In genomic region chr15:51192560-51193280, GRCh38 we compare ENCODE assay signal across 8 cellular contexts.
DNase-seq lines count a peak whose midpoint lies in the region; ATAC-seq and TF ChIP-seq lines count a peak whose summit lies in the region.

No MANE protein-coding gene starts in this region.

- H3K27me3 Mint-ChIP-seq in activated CD8-positive, alpha-beta T cell treated with anti-CD3 and anti-CD28 coated beads for 36 hours: peaks cover 21% of the 10 kb centered on the region
- peaks cover 48 to 56% of the 10 kb centered on the region in 2 donors for H3K27me3 Mint-ChIP-seq in effector memory CD8-positive, alpha-beta T cell

- H2BK120ac ChIP-seq in mesendoderm (ENCODE audit: low read depth, low read length): no peak overlapping the region

- H3K27ac ChIP-seq in mesendoderm (ENCODE audit: low read depth, low read length): no peak overlapping the region

- no peak overlapping the region for H3K18ac ChIP-seq in mesendoderm (ENCODE audit: low read length)

- H3K4ac ChIP-seq in mesendoderm (ENCODE audit: low read depth, low read length): no peak overlapping the region

- peaks cover 4% of the 10 kb centered on the region for H3K4me1 Mint-ChIP-seq in activated CD8-positive, alpha-beta T cell treated with anti-CD3 and anti-CD28 coated beads for 36 hours (ENCODE audit: low read depth)
- H3K4me1 Mint-ChIP-seq in effector memory CD8-positive, alpha-beta T cell (ENCODE audit: low read depth in 2 of 2): peaks cover 0 to 5% of the 10 kb centered on the region in 2 donors

- DNase-seq in G401 (ENCODE audit: low spot score) (peak; percentile 64), NCI-H82 (lab: John Stamatoyannopoulos, UW) (peak; percentile 89), mesendoderm (peak; percentile 89)
- DNase-seq in activated CD8-positive, alpha-beta T cell treated with anti-CD3 and anti-CD28 coated beads for 36 hours: peak; percentile 89
- DNase-seq in effector memory CD8-positive, alpha-beta T cell: peak; percentile 44 to 53 (median 53)
- peak; percentile 75 for DNase-seq in stimulated activated CD8-positive, alpha-beta memory T cell treated with anti-CD3 and anti-CD28 coated beads, Interleukin-15, amount 100 ng/mL, for 24 hours (ENCODE audit: low read depth)

- POLR2A ChIA-PET in activated CD8-positive, alpha-beta T cell treated with anti-CD3 and anti-CD28 coated beads for 36 hours (lab: Charles Lee): interaction anchor here (0.6 kb wide), 1 partner anchor 325 kb away, joined by 3 read pairs; no protein-coding TSS in a partner anchor

- H3K36me3 ChIP-seq in mesendoderm (ENCODE audit: control insufficient read depth, insufficient read depth, low read length): no peaks in the 10 kb centered on the region

- H2AK5ac ChIP-seq in mesendoderm (ENCODE audit: low read length): no peak overlapping the region

- no peak overlapping the region for H3K4me3 ChIP-seq in mesendoderm (ENCODE audit: low read length)

- no peak overlapping the region for H4K8ac ChIP-seq in mesendoderm (ENCODE audit: low read depth, low read length)

- ATAC-seq in HG03280 (IDR thresholded peaks at IDR 0.05; ENCODE audit: unreplicated experiment): peak; percentile 70
- peak; percentile 86 for ATAC-seq in activated CD8-positive, alpha-beta T cell treated with anti-CD3 and anti-CD28 coated beads for 36 hours
- peak; percentile 46 for ATAC-seq in effector memory CD8-positive, alpha-beta T cell (replicated peaks)
- no peak for ATAC-seq in GM21528 (IDR thresholded peaks at IDR 0.05; ENCODE audit: low FRiP score, unreplicated experiment)

- H3K4me1 ChIP-seq in mesendoderm (ENCODE audit: control insufficient read depth, low read depth, low read length): no peaks in the 10 kb centered on the region

- whole genome bisulfite sequencing in mesendoderm (ENCODE audit: extremely low coverage, insufficient coverage, low lambda C conversion rate): no CpG with 5 or more reads among the region's 13 CpGs

- in situ Hi-C loops in G401 (cut with HindIII; ENCODE audit: low sequenced_read_pairs): no loop called here

- H3K79me2 ChIP-seq in mesendoderm (ENCODE audit: control insufficient read depth, insufficient read depth, low read length): no peaks in the 10 kb centered on the region

- intact Hi-C loops in activated CD8-positive, alpha-beta T cell treated with anti-CD3 and anti-CD28 coated beads for 36 hours (cut with micrococcal nuclease): no loop called here

- H3K4me2 ChIP-seq in mesendoderm (ENCODE audit: low read length): no peak overlapping the region

- no peak overlapping the region for H2BK5ac ChIP-seq in mesendoderm (ENCODE audit: low read length)

- no peak overlapping the region for H3K9ac ChIP-seq in mesendoderm (ENCODE audit: low read length)

- peak; percentile 94 for TF ChIP-seq CTCF in activated CD8-positive, alpha-beta T cell treated with anti-CD3 and anti-CD28 coated beads for 36 hours (IDR thresholded peaks at IDR 0.05)

- no peaks in the 10 kb centered on the region for H3K79me1 ChIP-seq in mesendoderm (ENCODE audit: low read length)

- H3K23ac ChIP-seq in mesendoderm (ENCODE audit: low read length): no peak overlapping the region

- no peak overlapping the region for H4K5ac ChIP-seq in mesendoderm (ENCODE audit: low read length)

- H3K9me3 Mint-ChIP-seq in activated CD8-positive, alpha-beta T cell treated with anti-CD3 and anti-CD28 coated beads for 36 hours: no peaks in the 10 kb centered on the region
- no peaks in the 10 kb centered on the region for H3K9me3 Mint-ChIP-seq in effector memory CD8-positive, alpha-beta T cell

- CTCF ChIA-PET in activated CD8-positive, alpha-beta T cell treated with anti-CD3 and anti-CD28 coated beads for 36 hours (lab: Charles Lee): interaction anchor here (0.7 to 6.0 kb wide), 28 partner anchors 9 to 302 kb away, joined by 3 to 118 read pairs (median 4); no protein-coding TSS in a partner anchor

- no peaks in the 10 kb centered on the region for H3K36me3 Mint-ChIP-seq in activated CD8-positive, alpha-beta T cell treated with anti-CD3 and anti-CD28 coated beads for 36 hours (ENCODE audit: low read depth)
- no peaks in the 10 kb centered on the region for H3K36me3 Mint-ChIP-seq in effector memory CD8-positive, alpha-beta T cell (ENCODE audit: insufficient read depth)

- no peak overlapping the region for H3K27ac Mint-ChIP-seq in activated CD8-positive, alpha-beta T cell treated with anti-CD3 and anti-CD28 coated beads for 36 hours
- H3K27ac Mint-ChIP-seq in effector memory CD8-positive, alpha-beta T cell: no peak overlapping the region

- no peaks in the 10 kb centered on the region for H3K27me3 ChIP-seq in mesendoderm (ENCODE audit: insufficient read depth, low read length, poor library complexity)

- no peak overlapping the region for H3K4me3 Mint-ChIP-seq in activated CD8-positive, alpha-beta T cell treated with anti-CD3 and anti-CD28 coated beads for 36 hours
- H3K4me3 Mint-ChIP-seq in effector memory CD8-positive, alpha-beta T cell: no peak overlapping the region

- H3K56ac ChIP-seq in mesendoderm (ENCODE audit: low read length): no peak overlapping the region

- H2BK15ac ChIP-seq in mesendoderm (replicated peaks; ENCODE audit: low read depth): no peak overlapping the region
